Comparison of ENCODE assay signal across 15 cellular contexts in the genomic region with DNA sequence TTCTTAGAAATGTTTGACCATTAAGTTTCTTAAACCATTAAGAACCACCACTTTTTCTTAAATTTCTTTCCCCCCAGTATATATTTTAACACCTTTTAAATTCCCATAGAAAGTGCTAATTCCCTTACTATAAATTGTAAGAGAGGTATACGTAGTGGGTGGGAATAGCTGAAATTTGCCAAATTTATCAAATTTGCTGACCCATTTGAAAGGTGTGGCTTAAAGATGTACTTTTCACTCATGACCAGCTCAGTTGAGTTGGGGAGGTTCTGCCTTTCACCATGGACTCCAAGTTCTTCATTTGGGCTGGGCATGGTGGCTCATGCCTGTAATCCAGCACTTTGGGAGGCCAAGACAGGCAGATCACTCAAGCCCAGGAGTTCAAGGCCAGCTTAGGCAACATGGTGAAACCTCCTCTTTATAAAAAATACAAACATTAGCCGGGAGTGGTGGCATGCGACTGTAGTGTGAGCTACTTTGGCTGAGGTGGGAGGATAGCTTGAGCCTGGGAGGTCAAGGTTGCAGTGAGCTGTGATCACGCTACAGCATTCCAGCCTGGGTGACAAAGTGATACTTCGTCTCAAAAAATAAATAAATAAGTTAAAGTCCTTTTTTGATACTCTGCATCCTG.
DNase-seq lines count a peak whose midpoint lies in the region; ATAC-seq, FAIRE-seq and TF ChIP-seq lines count a peak whose summit lies in the region.
"Had no signal": no experiment of that assay in that cellular context is flagged by ENCODE, and none has a peak within 500 bp of the region (broad histone marks: within the 10 kb centered on the region; RNA-seq: fewer than 3 reads in every experiment).

No MANE protein-coding gene starts in this region.

- WGBS in stomach, 5 donors = 79 to 97% (median 95%) methylated on average over 5 of the region's 5 CpGs

- no peaks in the 10 kb centered on the region for H3K79me2 ChIP-seq in keratinocyte (ENCODE audit: control insufficient read depth, insufficient read depth, low read length)

- TF ChIP-seq POLR2A in breast epithelium (IDR thresholded peaks at IDR 0.05) (no peak), stomach (IDR thresholded peaks at IDR 0.05) (no peak)

- peaks cover 10% of the 10 kb centered on the region for H3K4me1 Mint-ChIP-seq in MCF 10A (ENCODE audit: insufficient read depth, unreplicated experiment)
- no peaks in the 10 kb centered on the region for H3K4me1 Mint-ChIP-seq in stimulated activated memory B cell treated with anti-CD40 and anti-IgM and Interleukin-4, amounts not matched to agents 10 μg/mL and 1 μg/mL and 100 μg/mL, for 72 hours

- H2AFZ ChIP-seq in keratinocyte (ENCODE audit: control insufficient read depth, low read length) = no peak overlapping the region

- H3K27ac Mint-ChIP-seq in MCF 10A (ENCODE audit: low read depth, unreplicated experiment) = peak overlapping the region; percentile 55
- no peak overlapping the region for H3K27ac Mint-ChIP-seq in stimulated activated memory B cell treated with anti-CD40 and anti-IgM and Interleukin-4, amounts not matched to agents 10 μg/mL and 1 μg/mL and 100 μg/mL, for 72 hours
- H3K27ac Mint-ChIP-seq: CD4-positive, CD25-positive, alpha-beta regulatory T cell; HFFc6; IgD-negative memory B cell had no signal

- no peaks in the 10 kb centered on the region for H3K36me3 ChIP-seq in breast epithelium
- no peaks in the 10 kb centered on the region for H3K36me3 ChIP-seq in keratinocyte (ENCODE audit: control insufficient read depth in 2 of 2, extremely low read depth in 1 of 2, insufficient read depth in 2 of 2, low read length in 2 of 2)
- peaks cover 0 to 12% (median 3%) of the 10 kb centered on the region in 4 donors for H3K36me3 ChIP-seq in stomach

- TF ChIP-seq CTCF in MCF 10A (IDR thresholded peaks at IDR 0.05; ENCODE audit: unreplicated experiment) (no peak), breast epithelium (IDR thresholded peaks at IDR 0.05) (no peak), keratinocyte (optimal IDR thresholded peaks at IDR 0.05 in 1 of 3, IDR thresholded peaks at IDR 0.05 in 1 of 3, conservative IDR thresholded peaks at IDR 0.05 in 1 of 3; ENCODE audit: extremely low read depth in 1 of 3, insufficient read depth in 2 of 3, low read length in 3 of 3) (no peak), stomach (IDR thresholded peaks at IDR 0.05) (no peak)

- no peak overlapping the region for H3K9ac ChIP-seq in keratinocyte (ENCODE audit: control insufficient read depth, extremely low read depth, insufficient read depth, low read length)
- H3K9ac ChIP-seq: BLaER1 had no signal

- no peak for TF ChIP-seq EP300 in stomach (IDR thresholded peaks at IDR 0.05)

- H3K4me3 ChIP-seq in breast epithelium (no peak overlapping the region), keratinocyte (ENCODE audit: control insufficient read depth in 2 of 3, extremely low read depth in 1 of 3, insufficient read depth in 2 of 3, low read depth in 1 of 3, low read length in 3 of 3) (no peak overlapping the region), stomach (no peak overlapping the region)
- H3K4me3 ChIP-seq: BLaER1 had no signal

- H3K27ac ChIP-seq in breast epithelium = no peak overlapping the region
- peak overlapping the region; percentile 8 for H3K27ac ChIP-seq in keratinocyte (ENCODE audit: control insufficient read depth, insufficient read depth, low read length)
- no peak overlapping the region for H3K27ac ChIP-seq in stomach
- H3K27ac ChIP-seq: 22Rv1, BLaER1 had no signal

- no peaks in the 10 kb centered on the region for H3K27me3 Mint-ChIP-seq in MCF 10A (ENCODE audit: insufficient read depth, unreplicated experiment)
- no peaks in the 10 kb centered on the region for H3K27me3 Mint-ChIP-seq in stimulated activated memory B cell treated with anti-CD40 and anti-IgM and Interleukin-4, amounts not matched to agents 10 μg/mL and 1 μg/mL and 100 μg/mL, for 72 hours
- H3K27me3 Mint-ChIP-seq: CD4-positive, CD25-positive, alpha-beta regulatory T cell; IgD-negative memory B cell had no signal

- dilution Hi-C loops in keratinocyte (cut with MboI; ENCODE audit: extremely low pct_ligation_motif_present, low sequenced_read_pairs) = no loop called here

- H3K9me3 Mint-ChIP-seq in MCF 10A (ENCODE audit: unreplicated experiment) = no peaks in the 10 kb centered on the region
- H3K9me3 Mint-ChIP-seq in stimulated activated memory B cell treated with anti-CD40 and anti-IgM and Interleukin-4, amounts not matched to agents 10 μg/mL and 1 μg/mL and 100 μg/mL, for 72 hours = no peaks in the 10 kb centered on the region
- H3K9me3 Mint-ChIP-seq: CD4-positive, CD25-positive, alpha-beta regulatory T cell; HFFc6 had no signal

- intact Hi-C loops in MCF 10A (cut with micrococcal nuclease) (no loop called here), breast epithelium (cut with DNase I; ENCODE audit: low total_unique reads) (no loop called here), stomach (cut with DNase I; ENCODE audit: low total_unique reads) (no loop called here)

- DNase-seq in MCF 10A (ENCODE audit: unreplicated experiment) = peak; percentile 3
- DNase-seq in breast epithelium (ENCODE audit: low spot score in 2 of 2) = no peak
- peak; percentile 6 for DNase-seq in RCC 7860 (ENCODE audit: low spot score)
- DNase-seq in keratinocyte (ENCODE audit: low read depth, low spot score) = no peak
- DNase-seq in stomach = no peak
- DNase-seq in islet precursor cell = no peak
- DNase-seq: AML-193; CD4-positive, CD25-positive, alpha-beta regulatory T cell; DMS53; HCEC 1CT had no signal

- no peaks in the 10 kb centered on the region for H3K4me1 ChIP-seq in breast epithelium
- H3K4me1 ChIP-seq in keratinocyte (ENCODE audit: control insufficient read depth, extremely low read depth, insufficient read depth, low read length) = peaks cover 11% of the 10 kb centered on the region
- no peaks in the 10 kb centered on the region for H3K4me1 ChIP-seq in stomach
- H3K4me1 ChIP-seq: BLaER1 had no signal

- FAIRE-seq in RCC 7860 (lab: Jason Lieb, UNC) = no peak
- FAIRE-seq in keratinocyte (lab: Jason Lieb, UNC) = no peak

- H3K27me3 ChIP-seq in breast epithelium = no peaks in the 10 kb centered on the region
- H3K27me3 ChIP-seq in keratinocyte (ENCODE audit: control insufficient read depth, extremely low read depth, insufficient read depth, low read length) = no peaks in the 10 kb centered on the region
- H3K27me3 ChIP-seq in stomach = no peaks in the 10 kb centered on the region
- H3K27me3 ChIP-seq: BLaER1 had no signal

- H3K4me2 ChIP-seq in keratinocyte (ENCODE audit: control insufficient read depth, extremely low read depth, insufficient read depth, low read depth, low read length) = no peak overlapping the region
- H3K4me2 ChIP-seq: BLaER1 had no signal

- CTCF ChIA-PET in MCF 10A (lab: Yijun Ruan, JAX) = interaction anchor here (0.6 to 5.6 kb wide), 5 partner anchors 11 to 203 kb away, joined by 3 to 52 read pairs (median 7); no protein-coding TSS in a partner anchor

- no peaks in the 10 kb centered on the region for H4K20me1 ChIP-seq in keratinocyte (ENCODE audit: control insufficient read depth, extremely low read depth, insufficient read depth, low read length)

- no peak overlapping the region for H3K4me3 Mint-ChIP-seq in MCF 10A (ENCODE audit: unreplicated experiment)
- H3K4me3 Mint-ChIP-seq in stimulated activated memory B cell treated with anti-CD40 and anti-IgM and Interleukin-4, amounts not matched to agents 10 μg/mL and 1 μg/mL and 100 μg/mL, for 72 hours = no peak overlapping the region
- H3K4me3 Mint-ChIP-seq: CD4-positive, CD25-positive, alpha-beta regulatory T cell; HFFc6; IgD-negative memory B cell had no signal

- H3K36me3 Mint-ChIP-seq in MCF 10A (ENCODE audit: insufficient read depth, unreplicated experiment) = peaks cover under 1% of the 10 kb centered on the region
- peaks cover 15% of the 10 kb centered on the region for H3K36me3 Mint-ChIP-seq in stimulated activated memory B cell treated with anti-CD40 and anti-IgM and Interleukin-4, amounts not matched to agents 10 μg/mL and 1 μg/mL and 100 μg/mL, for 72 hours

- POLR2A ChIA-PET in MCF 10A (lab: Yijun Ruan, JAX) = interaction anchor here (0.7 to 5.0 kb wide), 3 partner anchors 12 to 126 kb away, joined by 3 to 41 read pairs (median 3); no protein-coding TSS in a partner anchor

- no TSS peak for BruUV-seq in MCF 10A (replicated peaks; lab: Mats Ljungman, UMichigan)

- H3K9me3 ChIP-seq in breast epithelium (no peaks in the 10 kb centered on the region), keratinocyte (ENCODE audit: control insufficient read depth, low read depth, low read length) (no peaks in the 10 kb centered on the region), stomach (no peaks in the 10 kb centered on the region)
- H3K9me3 ChIP-seq: BLaER1 had no signal

- ATAC-seq in stimulated activated memory B cell treated with anti-CD40 and anti-IgM and Interleukin-4, amounts not matched to agents 10 μg/mL and 1 μg/mL and 100 μg/mL, for 72 hours = no peak

- no peaks in the 10 kb centered on the region for H3K9me1 ChIP-seq in keratinocyte (ENCODE audit: control insufficient read depth, extremely low read depth, insufficient read depth, low read length)

Comparison
In these comparisons a context has a peak if more than half of its experiments do, and no peak if none do; other contexts are left out.
1. DNase-seq: peak in MCF 10A (single experiment) and RCC 7860 (single experiment); none in breast epithelium (0 of 2), keratinocyte (single experiment), stomach (single experiment) and islet precursor cell (single experiment).